In the genomic region with DNA sequence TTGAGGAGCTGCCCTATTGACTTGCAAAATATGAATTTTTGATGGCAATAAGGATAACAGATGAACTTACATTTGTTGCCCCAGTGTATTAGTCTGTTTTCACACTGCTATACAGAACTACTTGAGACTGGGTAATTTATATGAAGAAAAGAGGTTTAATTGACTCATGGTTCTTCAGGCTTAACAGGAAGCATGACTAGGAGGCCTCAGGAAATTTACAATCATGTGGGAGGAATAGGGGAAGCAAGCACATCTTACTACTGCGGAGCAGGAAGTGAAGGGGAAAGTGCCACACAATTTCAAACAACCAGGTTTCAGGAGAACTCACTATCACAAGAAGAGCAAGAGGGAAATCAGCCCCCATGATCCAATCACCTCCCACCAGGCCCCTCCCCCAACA, we compare ENCODE assay signal across 1 cellular context.
TF ChIP-seq lines count a peak whose summit lies in the region.

No MANE protein-coding gene starts in this region.

TF ChIP-seq in H1, 55 proteins besides CTCF, POLR2A, EP300 and RAD21:
- no peak for TF ChIP-seq SAP30 (IDR thresholded peaks at IDR 0.05; ENCODE audit: insufficient read depth, insufficient replicate concordance, low read length)
- no peak for TF ChIP-seq CBX8 (IDR thresholded peaks at IDR 0.05; ENCODE audit: borderline replicate concordance, low read depth, low read length)
- TF ChIP-seq BCL11A (IDR thresholded peaks at IDR 0.05; ENCODE audit: low read depth in 2 of 2, low read length in 2 of 2): no peak
- TF ChIP-seq EGR1 (IDR thresholded peaks at IDR 0.05; ENCODE audit: borderline replicate concordance, low read depth, low read length): no peak
- TF ChIP-seq RBBP5 (IDR thresholded peaks at IDR 0.05; ENCODE audit: borderline replicate concordance, low read depth, low read length): no peak
- TF ChIP-seq TEAD4 (IDR thresholded peaks at IDR 0.05; ENCODE audit: low read depth, low read length): no peak
- TF ChIP-seq RFX5 (IDR thresholded peaks at IDR 0.05; ENCODE audit: borderline replicate concordance, low read depth, low read length): no peak
- no peak for TF ChIP-seq GABPA (IDR thresholded peaks at IDR 0.05; ENCODE audit: borderline replicate concordance, insufficient read depth, low read length)
- TF ChIP-seq KDM5A (IDR thresholded peaks at IDR 0.05; ENCODE audit: low read length): no peak
- no peak for TF ChIP-seq SP1 (IDR thresholded peaks at IDR 0.05; ENCODE audit: low read depth, low read length)
- no peak for TF ChIP-seq SIRT6 (IDR thresholded peaks at IDR 0.05; ENCODE audit: low read length)
- no peak for TF ChIP-seq RNF2 (IDR thresholded peaks at IDR 0.05; ENCODE audit: borderline replicate concordance, low read depth, low read length, missing control alignments, poor library complexity, severe bottlenecking)
- no peak for TF ChIP-seq CHD1 (IDR thresholded peaks at IDR 0.05; ENCODE audit: low read depth, low read length)
- no peak for TF ChIP-seq TBP (IDR thresholded peaks at IDR 0.05; ENCODE audit: low read depth, low read length)
